Comparison of ENCODE assay signal across 1 cellular context in genomic region chr3:51983578-51984268, GRCh38.
TF ChIP-seq lines count a peak whose summit lies in the region.

No MANE protein-coding gene starts in this region.

TF ChIP-seq in SK-N-SH, 30 proteins besides CTCF, POLR2A, EP300 and RAD21:
- TF ChIP-seq ELF1 (IDR thresholded peaks at IDR 0.05) (no peak), JUND (IDR thresholded peaks at IDR 0.05) (no peak), SMC3 (IDR thresholded peaks at IDR 0.05; ENCODE audit: low read depth, low read length) (no peak), GABPA (IDR thresholded peaks at IDR 0.05; ENCODE audit: low read depth) (no peak), GATA2 (CRISPR knock-in tag; IDR thresholded peaks at IDR 0.05) (no peak), IRF3 (IDR thresholded peaks at IDR 0.05; ENCODE audit: low read depth, low read length) (no peak), YY1 (IDR thresholded peaks at IDR 0.05; ENCODE audit: low read depth) (no peak), FOXM1 (IDR thresholded peaks at IDR 0.05; ENCODE audit: low read depth) (no peak), NRF1 (IDR thresholded peaks at IDR 0.05; ENCODE audit: low read depth, low read length) (no peak), NFIC (IDR thresholded peaks at IDR 0.05; ENCODE audit: borderline replicate concordance) (no peak), RXRA (IDR thresholded peaks at IDR 0.05; ENCODE audit: borderline replicate concordance, low read depth) (no peak), MXI1 (IDR thresholded peaks at IDR 0.05; ENCODE audit: low read depth, low read length) (no peak), RFX5 (IDR thresholded peaks at IDR 0.05; ENCODE audit: low read length) (no peak), REST (IDR thresholded peaks at IDR 0.05; ENCODE audit: low read depth, low read length) (no peak; the same call in 1 of the 2 replicates), SIN3A (IDR thresholded peaks at IDR 0.05; ENCODE audit: borderline replicate concordance, low read depth, low read length) (no peak), MAX (IDR thresholded peaks at IDR 0.05; ENCODE audit: low read depth) (no peak), FOXJ3 (CRISPR knock-in tag; IDR thresholded peaks at IDR 0.05) (no peak)
